ENCODE assay signal across 8 cellular contexts in the genomic region with DNA sequence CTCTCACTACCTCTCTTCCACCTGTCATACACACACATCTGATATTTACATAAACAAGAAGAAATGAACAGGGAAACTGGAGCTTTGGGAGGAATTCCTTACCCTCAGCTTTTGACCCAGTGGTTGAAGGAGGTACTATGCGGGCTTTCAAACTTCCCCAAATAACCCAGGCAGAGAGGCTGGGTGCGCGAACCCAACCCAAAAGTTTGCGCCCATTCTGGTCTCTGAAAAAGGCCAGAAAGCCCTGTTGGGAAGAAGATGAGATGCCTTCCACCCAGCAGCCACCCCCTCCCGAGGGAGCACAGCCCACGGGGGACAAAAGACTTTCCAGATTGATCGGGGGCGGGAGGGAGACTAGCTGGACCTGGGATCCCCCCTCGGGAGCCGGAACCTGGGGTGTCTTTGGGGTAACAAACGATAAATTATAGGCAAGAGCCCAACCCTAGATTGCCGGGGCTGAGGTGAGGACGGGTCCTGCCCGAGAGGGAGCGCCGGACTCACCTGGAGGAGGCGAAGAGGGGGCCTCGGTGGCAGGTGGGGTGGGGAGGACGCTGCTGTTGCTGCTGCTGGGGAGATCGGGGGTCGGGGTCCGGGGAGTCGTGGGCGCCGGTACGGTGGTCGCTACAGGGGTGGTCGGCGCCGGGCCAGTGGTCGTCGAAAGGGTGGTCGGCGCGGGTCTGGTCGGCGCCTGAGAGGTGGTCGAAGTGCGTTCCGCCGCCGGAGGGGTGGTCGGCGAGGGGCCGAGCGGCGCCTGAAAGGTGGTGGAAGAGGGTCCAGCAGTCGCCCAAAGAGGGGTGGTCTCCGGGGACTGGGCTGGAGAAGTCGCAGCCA. TPM values are rescaled to one million over a fixed set of nuclear protein-coding genes. Genes with fewer than 3 reads are reported as not detected.
DNase-seq lines count a peak whose midpoint lies in the region; TF ChIP-seq lines count a peak whose summit lies in the region.

No MANE protein-coding gene starts in this region.

- peaks cover 16% of the 10 kb centered on the region for H3K4me1 ChIP-seq in HUES48 (ENCODE audit: control insufficient read depth, insufficient read depth, low read length)
- peaks cover 12 to 58% (median 51%) of the 10 kb centered on the region in 4 donors for H3K4me1 ChIP-seq in esophagus muscularis mucosa

- peaks cover 57% of the 10 kb centered on the region for H3K4me1 Mint-ChIP-seq in nephron progenitor cell

- H3K27me3 ChIP-seq in HUES48 (ENCODE audit: control insufficient read depth, insufficient read depth, low read length) (peaks cover 27% of the 10 kb centered on the region), esophagus muscularis mucosa (no peaks in the 10 kb centered on the region)

- no peak for TF ChIP-seq EP300 in esophagus muscularis mucosa (IDR thresholded peaks at IDR 0.05)

- peak; percentile 38 for DNase-seq in Ammon's horn (ENCODE audit: low spot score)
- peak; percentile 18 to 27 for DNase-seq in activated CD4-positive, alpha-beta T cell treated with anti-CD3 and anti-CD28 coated beads, Interleukin-2, amount 50 U/mL, for 48 hours
- no peak for DNase-seq in esophagus muscularis mucosa (ENCODE audit: extremely low spot score)
- no peak for DNase-seq in nephron progenitor cell
- no peak for DNase-seq in NCI-H526 treated with DMSO at 0.1 percent for 48 hours (lab: John Stamatoyannopoulos, UW)
- no peak for DNase-seq in NCI-H1930 (lab: John Stamatoyannopoulos, UW)
- DNase-seq in NCI-H187 (lab: John Stamatoyannopoulos, UW), result no peak

- intact Hi-C loops in esophagus muscularis mucosa (cut with DNase I), result loop anchor here (5.0 kb wide), 1 partner anchor 91 kb away; no protein-coding TSS in a partner anchor

- H3K9me3 ChIP-seq in HUES48 (ENCODE audit: control insufficient read depth, insufficient read depth, low read length) (no peaks in the 10 kb centered on the region), esophagus muscularis mucosa (no peaks in the 10 kb centered on the region)

- no peak overlapping the region for H3K27ac ChIP-seq in HUES48 (ENCODE audit: low read depth, low read length)
- H3K27ac ChIP-seq in esophagus muscularis mucosa (replicated peaks in 1 of 4), result peak overlapping the region; percentile 83 to 87 (median 84)

- no peak for TF ChIP-seq POLR2A in esophagus muscularis mucosa (IDR thresholded peaks at IDR 0.05; ENCODE audit: low read depth)

- H3K4me3 Mint-ChIP-seq in nephron progenitor cell, result peak overlapping the region; percentile 88

- H3K27ac Mint-ChIP-seq in nephron progenitor cell, result no peak overlapping the region

- H3K4me3 ChIP-seq in HUES48 (ENCODE audit: low read depth, low read length) (peak overlapping the region; percentile 84), esophagus muscularis mucosa (peak overlapping the region; percentile 67 to 91 (median 86))

- H3K36me3 ChIP-seq in HUES48 (ENCODE audit: control insufficient read depth, insufficient read depth, low read length) (no peaks in the 10 kb centered on the region), esophagus muscularis mucosa (no peaks in the 10 kb centered on the region)

- peaks cover 30% of the 10 kb centered on the region for H3K27me3 Mint-ChIP-seq in nephron progenitor cell (ENCODE audit: low read depth, poor library complexity)

- 8% methylated on average over 15 of the region's 50 CpGs for WGBS in esophagus muscularis mucosa

- no peaks in the 10 kb centered on the region for H3K36me3 Mint-ChIP-seq in nephron progenitor cell (ENCODE audit: low read depth)

- no peak overlapping the region for H3K9ac ChIP-seq in HUES48 (ENCODE audit: low read depth, low read length)

- no peaks in the 10 kb centered on the region for H3K9me3 Mint-ChIP-seq in nephron progenitor cell

- TF ChIP-seq CTCF in esophagus muscularis mucosa (IDR thresholded peaks at IDR 0.05) (peak in 2 of 3 experiments; percentile 9 to 49), nephron progenitor cell (IDR thresholded peaks at IDR 0.05) (no peak)

RNA-seq across cellular contexts. Expression of a gene that starts 0.8 kb away (rescaled TPM):
- total RNA-seq in esophagus muscularis mucosa, result 10 to 100 TPM; 17.1 to 23.1 (median 18.9) TPM

Comparison
In these comparisons a context has a peak if more than half of its experiments do, and no peak if none do; other contexts are left out.
1. DNase-seq: peak in Ammon's horn (single experiment) and activated CD4-positive, alpha-beta T cell treated with anti-CD3 and anti-CD28 coated beads, Interleukin-2, amount 50 U/mL, for 48 hours (2 of 2); none in esophagus muscularis mucosa (single experiment), nephron progenitor cell (single experiment), NCI-H526 treated with DMSO at 0.1 percent for 48 hours (single experiment), NCI-H1930 (0 of 2) and NCI-H187 (0 of 2).